In the genomic region with DNA sequence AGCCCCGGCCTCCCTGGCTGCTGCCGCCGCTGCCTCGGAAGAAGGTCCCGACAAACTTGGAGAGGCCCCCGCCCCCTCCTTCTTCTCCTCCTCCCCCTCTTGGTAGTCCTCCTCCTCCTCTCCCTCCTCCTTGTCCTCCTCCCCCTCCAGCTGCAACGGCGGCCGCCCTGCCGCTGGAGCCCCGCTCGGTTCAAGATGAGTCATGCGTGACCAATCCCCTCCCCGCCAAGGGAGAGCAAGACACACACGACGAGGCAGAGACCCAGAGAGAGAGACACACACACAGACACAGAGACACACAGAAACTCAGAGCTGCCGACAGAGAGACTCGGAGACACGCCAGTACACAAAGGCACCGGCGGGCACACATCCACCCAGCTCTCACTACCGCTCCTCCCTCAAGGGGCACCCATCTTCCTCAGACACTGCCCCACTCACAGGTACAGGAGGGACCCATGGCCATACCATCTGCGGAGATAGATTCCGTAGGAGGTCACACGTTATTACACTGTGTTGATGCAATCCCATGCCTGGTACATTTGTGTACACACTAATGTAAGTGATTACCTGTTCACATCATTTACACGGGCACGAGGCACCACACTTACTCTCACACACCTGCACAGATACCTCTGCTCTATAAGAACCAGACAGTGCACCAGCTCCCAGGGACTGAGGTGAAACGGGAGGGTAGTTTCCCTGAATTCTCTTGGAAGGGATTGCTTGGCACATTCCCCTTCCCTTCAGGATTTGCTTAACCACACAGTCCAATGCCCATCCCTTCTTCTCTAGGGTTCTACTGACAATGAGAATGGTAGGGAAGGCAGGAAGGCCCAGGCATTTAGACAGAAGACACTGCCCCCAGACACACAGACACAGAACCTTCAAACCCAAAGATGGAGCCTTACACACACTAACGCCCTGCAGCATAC, we compare ENCODE assay signal across 1 cellular context.
TF ChIP-seq lines count a peak whose summit lies in the region.

A gene (minus strand): TSS at position 52 of the 932 bp plus-strand sequence. CDS start 217 bp downstream, outside the sequence.

TF ChIP-seq in SK-N-SH treated with all-trans-retinoic acid at 6 μM for 48 hours, 23 proteins besides CTCF, POLR2A, EP300 and RAD21 (continued from another document):
- TF ChIP-seq, protein P1, sequence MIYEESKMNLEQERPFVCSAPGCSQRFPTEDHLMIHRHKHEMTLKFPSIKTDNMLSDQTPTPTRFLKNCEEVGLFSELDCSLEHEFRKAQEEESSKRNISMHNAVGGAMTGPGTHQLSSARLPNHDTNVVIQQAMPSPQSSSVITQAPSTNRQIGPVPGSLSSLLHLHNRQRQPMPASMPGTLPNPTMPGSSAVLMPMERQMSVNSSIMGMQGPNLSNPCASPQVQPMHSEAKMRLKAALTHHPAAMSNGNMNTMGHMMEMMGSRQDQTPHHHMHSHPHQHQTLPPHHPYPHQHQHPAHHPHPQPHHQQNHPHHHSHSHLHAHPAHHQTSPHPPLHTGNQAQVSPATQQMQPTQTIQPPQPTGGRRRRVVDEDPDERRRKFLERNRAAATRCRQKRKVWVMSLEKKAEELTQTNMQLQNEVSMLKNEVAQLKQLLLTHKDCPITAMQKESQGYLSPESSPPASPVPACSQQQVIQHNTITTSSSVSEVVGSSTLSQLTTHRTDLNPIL (CRISPR knock-in tag; IDR thresholded peaks at IDR 0.05; ENCODE audit: low read depth), result no peak
- no peak for TF ChIP-seq ZC3H10 (CRISPR knock-in tag; IDR thresholded peaks at IDR 0.05)
- no peak for TF ChIP-seq BACH2 (CRISPR knock-in tag; IDR thresholded peaks at IDR 0.05; ENCODE audit: borderline replicate concordance)
- TF ChIP-seq ZNF8 (CRISPR knock-in tag; IDR thresholded peaks at IDR 0.05), result no peak
TF ChIP-seq in SK-N-SH treated with all-trans-retinoic acid at 6 μM for 48 hours: peak in this region for 0.
